In genomic region chr7:92608380-92609322, GRCh38 we compare ENCODE assay signal across 9 cellular contexts. TPM values are rescaled to one million over a fixed set of nuclear protein-coding genes. Genes with fewer than 3 reads are reported as not detected.
DNase-seq lines count a peak whose midpoint lies in the region; ATAC-seq, FAIRE-seq and TF ChIP-seq lines count a peak whose summit lies in the region.
"Had no signal": no experiment of that assay in that cellular context is flagged by ENCODE, and none has a peak within 500 bp of the region (broad histone marks: within the 10 kb centered on the region; RNA-seq: fewer than 3 reads in every experiment).

No MANE protein-coding gene starts in this region.

- no peaks in the 10 kb centered on the region for H3K9me3 ChIP-seq in mucosa of descending colon

- no peak for TF ChIP-seq CTCF in mucosa of descending colon (IDR thresholded peaks at IDR 0.05)

- DNase-seq in GM12892 (ENCODE audit: insufficient read length) (no peak), NCI-H2196 (lab: John Stamatoyannopoulos, UW; ENCODE audit: unreplicated experiment) (peak; percentile 74), mucosa of descending colon (peak in 2 of 3 donors; percentile 31 to 47), activated T-cell treated with anti-CD3 and anti-CD28 coated beads for 4 hours (no peak)
- DNase-seq in activated CD4-positive, CD25-positive, alpha-beta regulatory T cell treated with anti-CD3 and anti-CD28 coated beads, Interleukin-2, amount 50 U/mL, for 72 hours, result no peak
- no peak for DNase-seq in activated effector memory CD4-positive, alpha-beta T cell treated with Interleukin-2 at 50 U/mL for 16 hours
- DNase-seq: NCI-H446 treated with DMSO at 0.1 percent for 48 hours had no signal

- intact Hi-C loops in mucosa of descending colon (cut with DNase I, micrococcal nuclease), result no loop called here

- peak; percentile 24 for FAIRE-seq in GM12892 (lab: Jason Lieb, UNC)

- H3K4me1 ChIP-seq in mucosa of descending colon (ENCODE audit: low read depth), result no peaks in the 10 kb centered on the region

- H3K4me3 ChIP-seq in mucosa of descending colon, result no peak overlapping the region

- ATAC-seq in esophagus mucosa (peak; percentile 71), mucosa of descending colon (no peak), HG02763 (IDR thresholded peaks at IDR 0.05; ENCODE audit: unreplicated experiment) (no peak)

- no peak for TF ChIP-seq POLR2A in GM12892 (IDR thresholded peaks at IDR 0.05; ENCODE audit: low read depth, low read length)

- no peaks in the 10 kb centered on the region for H3K36me3 ChIP-seq in mucosa of descending colon (ENCODE audit: low read depth)

RNA-seq across cellular contexts. Expression of gene FAM133B, which starts 18.5 kb away (rescaled TPM):
- 24.0 TPM for polyA plus RNA-seq in GM12892 (2012; ENCODE audit: missing spikeins)
- total RNA-seq in esophagus mucosa (11.8 TPM), mucosa of descending colon (10 to 100 TPM; 17.3 to 25.7 (median 21.9) TPM)

Comparison
In these comparisons a context has a peak if more than half of its experiments do, and no peak if none do; other contexts are left out.
1. DNase-seq: peak in NCI-H2196 (single experiment) and mucosa of descending colon (2 of 3); none in GM12892 (single experiment), activated CD4-positive, CD25-positive, alpha-beta regulatory T cell treated with anti-CD3 and anti-CD28 coated beads, Interleukin-2, amount 50 U/mL, for 72 hours (single experiment), activated effector memory CD4-positive, alpha-beta T cell treated with Interleukin-2 at 50 U/mL for 16 hours (single experiment) and activated T-cell treated with anti-CD3 and anti-CD28 coated beads for 4 hours (single experiment).